In genomic region chr11:94845622-94846021, GRCh38 we compare ENCODE assay signal across 11 cellular contexts.
A peak's percentile ranks its signal among the peaks of the same experiment; 100 is the strongest.
DNase-seq lines count a peak whose midpoint lies in the region; TF ChIP-seq lines count a peak whose summit lies in the region.
"Had no signal": no experiment of that assay in that cellular context is flagged by ENCODE, and none has a peak within 500 bp of the region (broad histone marks: within the 10 kb centered on the region; RNA-seq: fewer than 3 reads in every experiment).

No MANE protein-coding gene starts in this region.

- TF ChIP-seq CTCF in C4-2B (conservative IDR thresholded peaks at IDR 0.05) (no peak), epithelial cell of esophagus (IDR thresholded peaks at IDR 0.05; ENCODE audit: insufficient read depth, low read depth, low read length, missing control alignments) (no peak), type B pancreatic cell (conservative IDR thresholded peaks at IDR 0.05) (no peak)

- H3K9me3 Mint-ChIP-seq in type B pancreatic cell, result no peaks in the 10 kb centered on the region

- no peak overlapping the region for H3K4me3 Mint-ChIP-seq in type B pancreatic cell

- no peak overlapping the region for H3K27ac Mint-ChIP-seq in type B pancreatic cell

- H3K36me3 Mint-ChIP-seq in type B pancreatic cell, result peaks cover 58% of the 10 kb centered on the region

- H3K27me3 Mint-ChIP-seq in type B pancreatic cell, result no peaks in the 10 kb centered on the region

- H3K27ac ChIP-seq in C4-2B, result peak overlapping the region; percentile 80; the same call in 1 of the 2 replicates

- peak; percentile 74 for DNase-seq in NCI-H2196 treated with DMSO at 0.1 percent for 48 hours (lab: John Stamatoyannopoulos, UW; ENCODE audit: unreplicated experiment)
- DNase-seq in epithelial cell of esophagus (ENCODE audit: low read depth), result peak; percentile 94
- DNase-seq in mucosa of gallbladder (ENCODE audit: low spot score), result peak; percentile 88
- no peak for DNase-seq in GOT3 (lab: John Stamatoyannopoulos, UW)
- DNase-seq in type B pancreatic cell (ENCODE audit: extremely low spot score, unreplicated experiment), result no peak
- DNase-seq in head of caudate nucleus, result no peak
- no peak for DNase-seq in ecto neural progenitor cell (ENCODE audit: low spot score)
- DNase-seq: activated CD4-positive, alpha-beta T cell treated with anti-CD3 and anti-CD28 coated beads, Interleukin-2, amount 50 U/mL, for 1 hour; activated effector memory CD4-positive, alpha-beta T cell treated with anti-CD3 and anti-CD28 coated beads, Interleukin-2, amount 50 U/mL, for 16 hours; trophoblast cell had no signal

- intact Hi-C loops in head of caudate nucleus (cut with DNase I), result no loop called here

- peaks cover 5% of the 10 kb centered on the region for H3K4me1 Mint-ChIP-seq in type B pancreatic cell (ENCODE audit: unreplicated experiment)

- H3K4me3 ChIP-seq in epithelial cell of esophagus (ENCODE audit: low read length), result no peak overlapping the region

Comparison
In these comparisons a context has a peak if more than half of its experiments do, and no peak if none do; other contexts are left out.
1. DNase-seq: peak in NCI-H2196 treated with DMSO at 0.1 percent for 48 hours (single experiment), epithelial cell of esophagus (single experiment) and mucosa of gallbladder (single experiment); none in GOT3 (single experiment), type B pancreatic cell (single experiment), head of caudate nucleus (0 of 42) and ecto neural progenitor cell (single experiment).